ENCODE assay signal across 13 cellular contexts in genomic region chr7:47452295-47452694, GRCh38.
DNase-seq lines count a peak whose midpoint lies in the region; ATAC-seq and TF ChIP-seq lines count a peak whose summit lies in the region.
"Had no signal": no experiment of that assay in that cellular context is flagged by ENCODE, and none has a peak within 500 bp of the region (broad histone marks: within the 10 kb centered on the region; RNA-seq: fewer than 3 reads in every experiment).

No MANE protein-coding gene starts in this region.

- H3K27me3 Mint-ChIP-seq in type B pancreatic cell, result no peaks in the 10 kb centered on the region
- H3K27me3 Mint-ChIP-seq: activated T-helper 17 cell treated with anti-CD3 and anti-CD28 coated beads, Interleukin-2, amount 50 U/mL, for 72 hours had no signal

- H3K9ac ChIP-seq in endocrine pancreas (ENCODE audit: control insufficient read depth, insufficient read depth, low read length), result peak overlapping the region; percentile 52

- H3K4me1 Mint-ChIP-seq in type B pancreatic cell (ENCODE audit: unreplicated experiment), result peaks cover 46% of the 10 kb centered on the region
- H3K4me1 Mint-ChIP-seq: activated T-helper 17 cell treated with anti-CD3 and anti-CD28 coated beads, Interleukin-2, amount 50 U/mL, for 72 hours had no signal

- peak overlapping the region; percentile 85 for H3K4me3 ChIP-seq in endocrine pancreas (ENCODE audit: control insufficient read depth, insufficient read depth, low read length)
- no peak overlapping the region for H3K4me3 ChIP-seq in osteoblast (ENCODE audit: insufficient read depth, low read length)
- H3K4me3 ChIP-seq: esophagus squamous epithelium, HAP-1 had no signal

- peak overlapping the region; percentile 92 for H3K27ac ChIP-seq in osteoblast (ENCODE audit: low read depth, low read length)

- TF ChIP-seq CTCF in osteoblast (IDR thresholded peaks at IDR 0.05; ENCODE audit: extremely low read depth, low read depth, low read length) (no peak), type B pancreatic cell (conservative IDR thresholded peaks at IDR 0.05) (no peak)

- H3K36me3 ChIP-seq in endocrine pancreas (ENCODE audit: control insufficient read depth, insufficient read depth, low read length) (no peaks in the 10 kb centered on the region), osteoblast (ENCODE audit: insufficient read depth, low read length) (peaks cover 4% of the 10 kb centered on the region)
- H3K36me3 ChIP-seq: esophagus squamous epithelium, HAP-1 had no signal

- H3K27me3 ChIP-seq in endocrine pancreas (ENCODE audit: control insufficient read depth, insufficient read depth, low read length), result no peaks in the 10 kb centered on the region
- no peaks in the 10 kb centered on the region for H3K27me3 ChIP-seq in osteoblast (ENCODE audit: insufficient read depth, low read length)

- H3K9me3 ChIP-seq in endocrine pancreas (ENCODE audit: control insufficient read depth, low read length), result no peaks in the 10 kb centered on the region
- H3K9me3 ChIP-seq in osteoblast (ENCODE audit: low read depth, low read length), result no peaks in the 10 kb centered on the region
- H3K9me3 ChIP-seq: esophagus squamous epithelium, HAP-1 had no signal

- H3K79me2 ChIP-seq in osteoblast (ENCODE audit: insufficient read depth, low read length), result peaks cover 25% of the 10 kb centered on the region

- no peak for ATAC-seq in stimulated activated naive CD8-positive, alpha-beta T cell treated with anti-CD3 and anti-CD28 coated beads, Interleukin-15, Interleukin-2, amounts not matched to agents 100 U/mL and 50 U/mL, for 24 hours
- no peak for ATAC-seq in HG02981 (IDR thresholded peaks at IDR 0.05; ENCODE audit: unreplicated experiment)
- ATAC-seq: activated T-helper 17 cell treated with anti-CD3 and anti-CD28 coated beads, Interleukin-2, amount 50 U/mL, for 72 hours had no signal

- H3K36me3 Mint-ChIP-seq in type B pancreatic cell, result peaks cover 5% of the 10 kb centered on the region

- H2AFZ ChIP-seq in osteoblast (ENCODE audit: low read length), result no peak overlapping the region

- H3K9me3 Mint-ChIP-seq in type B pancreatic cell, result no peaks in the 10 kb centered on the region
- H3K9me3 Mint-ChIP-seq: activated T-helper 17 cell treated with anti-CD3 and anti-CD28 coated beads, Interleukin-2, amount 50 U/mL, for 72 hours had no signal

- H3K27ac Mint-ChIP-seq in type B pancreatic cell, result peak overlapping the region; percentile 68
- H3K27ac Mint-ChIP-seq: activated T-helper 17 cell treated with anti-CD3 and anti-CD28 coated beads, Interleukin-2, amount 50 U/mL, for 72 hours had no signal

- DNase-seq in NCI-H1694 treated with DMSO at 0.1 percent for 48 hours (lab: John Stamatoyannopoulos, UW) (peak; percentile 9), NCI-H1694 (lab: John Stamatoyannopoulos, UW) (no peak), osteoblast (ENCODE audit: insufficient read length, low spot score, missing footprints) (no peak), type B pancreatic cell (ENCODE audit: extremely low spot score, unreplicated experiment) (no peak), SHP77 treated with DMSO at 0.1 percent for 48 hours (lab: John Stamatoyannopoulos, UW) (no peak)
- DNase-seq in stimulated activated naive CD8-positive, alpha-beta T cell treated with anti-CD3 and anti-CD28 coated beads, Interleukin-15, Interleukin-2, amounts not matched to agents 100 U/mL and 50 U/mL, for 24 hours, result no peak
- DNase-seq: activated CD4-positive, alpha-beta T cell treated with anti-CD3 and anti-CD28 coated beads for 48 hours; esophagus squamous epithelium; T-helper 1 cell had no signal

- H3K4me2 ChIP-seq in osteoblast (ENCODE audit: insufficient read depth, low read length), result no peak overlapping the region

- H3K4me3 Mint-ChIP-seq in type B pancreatic cell, result peak overlapping the region; percentile 58
- H3K4me3 Mint-ChIP-seq: activated T-helper 17 cell treated with anti-CD3 and anti-CD28 coated beads, Interleukin-2, amount 50 U/mL, for 72 hours had no signal

- H3K4me1 ChIP-seq in endocrine pancreas (ENCODE audit: control insufficient read depth, insufficient read depth, low read length) (no peaks in the 10 kb centered on the region), osteoblast (ENCODE audit: insufficient read depth, low read length) (peaks cover 46% of the 10 kb centered on the region)
- H3K4me1 ChIP-seq: HAP-1 had no signal

- H4K20me1 ChIP-seq in osteoblast (ENCODE audit: insufficient read depth, low read length), result peaks cover 11% of the 10 kb centered on the region
